In the genomic region with DNA sequence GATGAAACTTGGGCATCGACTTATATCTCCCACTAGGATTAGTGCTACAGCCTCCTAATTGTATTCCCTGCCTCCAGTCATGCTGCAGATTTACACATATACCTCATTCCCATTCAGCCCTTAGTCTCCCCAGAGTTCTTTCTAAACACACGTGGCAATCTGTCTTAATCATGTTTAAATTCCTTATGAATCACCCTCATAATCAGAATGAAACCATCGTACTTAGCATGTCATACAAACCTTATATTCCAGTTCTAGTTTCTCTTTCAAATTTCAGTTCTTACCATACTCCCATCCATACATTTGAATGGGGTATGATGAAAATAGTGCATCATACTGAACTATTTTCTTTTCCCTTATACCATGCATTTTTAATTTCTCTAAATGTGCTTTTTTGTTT, we compare ENCODE assay signal across 14 cellular contexts.
A peak's percentile ranks its signal among the peaks of the same experiment; 100 is the strongest.
DNase-seq lines count a peak whose midpoint lies in the region; ATAC-seq, FAIRE-seq and TF ChIP-seq lines count a peak whose summit lies in the region.
"Had no signal": no experiment of that assay in that cellular context is flagged by ENCODE, and none has a peak within 500 bp of the region (broad histone marks: within the 10 kb centered on the region; RNA-seq: fewer than 3 reads in every experiment).

No MANE protein-coding gene starts in this region.

- TF ChIP-seq CTCF in foreskin fibroblast (IDR thresholded peaks at IDR 0.05; ENCODE audit: low read depth, low read length): no peak

- DNase-seq in NCI-H82 (lab: John Stamatoyannopoulos, UW): peak; percentile 2
- DNase-seq in NCI-H82 treated with DMSO at 0.1 percent for 48 hours (lab: John Stamatoyannopoulos, UW; ENCODE audit: unreplicated experiment): no peak
- peak; percentile 19 to 34 for DNase-seq in foreskin fibroblast
- DNase-seq in activated gamma-delta T cell (lab: John Stamatoyannopoulos, UW): no peak
- DNase-seq in urothelium cell line (ENCODE audit: low spot score): no peak
- DNase-seq in DMS153 treated with DMSO at 0.1 percent for 48 hours (lab: John Stamatoyannopoulos, UW; ENCODE audit: unreplicated experiment): no peak
- DNase-seq: KBM-7; NCI-H2107; PC-9; stimulated activated CD4-positive, alpha-beta T cell treated with anti-CD3 and anti-CD28 coated beads, Interleukin-12 subunit alpha, Interleukin-12 subunit beta, amount 100 ng/mL, for 4 hours had no signal

- no peak for FAIRE-seq in urothelium cell line (lab: Jason Lieb, UNC)

- peak; percentile 83 for ATAC-seq in GM21723 (IDR thresholded peaks at IDR 0.05; ENCODE audit: unreplicated experiment)
- peak; percentile 64 for ATAC-seq in HG03558 (IDR thresholded peaks at IDR 0.05; ENCODE audit: extremely low read depth, unreplicated experiment)

- H3K4me3 ChIP-seq in foreskin fibroblast (ENCODE audit: low read depth in 1 of 2, low read length in 2 of 2): no peak overlapping the region
- H3K4me3 ChIP-seq: cardiac muscle cell, neural progenitor cell, PC-9 had no signal

Comparison
In these comparisons a context has a peak if more than half of its experiments do, and no peak if none do; other contexts are left out.
1. DNase-seq: peak in NCI-H82 (single experiment) and foreskin fibroblast (2 of 2); none in NCI-H82 treated with DMSO at 0.1 percent for 48 hours (single experiment), activated gamma-delta T cell (single experiment), urothelium cell line (single experiment) and DMS153 treated with DMSO at 0.1 percent for 48 hours (single experiment).